Comparison of ENCODE assay signal across 32 cellular contexts in the genomic region with DNA sequence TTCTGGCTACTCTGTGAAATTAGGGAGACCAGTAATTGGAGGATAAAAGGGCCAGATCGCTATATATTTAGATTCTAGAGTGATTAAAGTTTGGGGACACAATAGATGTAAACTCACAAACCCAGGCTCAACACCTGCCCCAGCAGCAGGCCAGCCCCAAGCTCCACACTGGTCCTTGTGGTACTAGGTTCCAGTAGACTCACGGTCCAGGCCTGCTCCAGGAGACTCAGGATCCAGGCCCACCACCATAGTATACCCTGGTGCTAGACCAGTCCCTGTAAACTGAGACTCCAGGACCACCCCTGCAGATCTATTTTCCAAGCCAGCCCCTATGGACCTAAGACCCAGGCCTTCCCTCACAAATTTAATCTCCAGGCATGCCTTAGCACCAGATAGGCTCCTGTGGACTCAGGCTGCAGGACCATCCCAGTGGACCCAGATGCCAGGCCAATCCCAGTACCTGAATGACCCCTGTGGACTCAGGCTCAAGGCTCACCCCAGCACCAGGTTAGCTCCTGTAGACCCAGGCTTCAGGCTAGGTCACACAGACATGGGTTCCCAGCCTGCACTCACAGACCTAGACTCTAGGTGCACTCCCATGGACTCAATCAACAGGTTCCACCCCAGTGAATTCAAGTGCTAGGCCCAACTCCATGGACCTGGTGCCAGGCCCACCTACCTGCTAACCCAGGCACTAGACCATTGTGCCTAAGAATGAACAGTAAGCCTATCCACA.
"Had no signal": no experiment of that assay in that cellular context is flagged by ENCODE, and none has a peak within 500 bp of the region (broad histone marks: within the 10 kb centered on the region; RNA-seq: fewer than 3 reads in every experiment).

No MANE protein-coding gene starts in this region.

- H3K27ac ChIP-seq: colonic mucosa, epithelial cell of prostate, gastrocnemius medialis, parathyroid adenoma, prostate gland, right atrium auricular region, testis, tibial artery had no signal

- H3K4me3 ChIP-seq: colonic mucosa, gastrocnemius medialis, lung, mucosa of descending colon, prostate gland, right atrium auricular region, smooth muscle cell, testis, tibial artery had no signal

- H3K27me3 ChIP-seq: colonic mucosa, gastrocnemius medialis, right atrium auricular region, testis, tibial artery had no signal

- H3K9me3 Mint-ChIP-seq: dendritic cell treated with granulocyte-macrophage colony-stimulating factor and Interleukin-4, amounts not matched to agents 40 ng/mL and 50 ng/mL, for 4 days; endodermal cell; memory B cell; mesothelial cell of epicardium; nephron progenitor cell; stimulated activated naive B cell treated with anti-CD40 and anti-IgM and Interleukin-4, amounts not matched to agents 10 μg/mL and 1 μg/mL and 100 μg/mL, for 72 hours; type B pancreatic cell had no signal

- H3K27me3 Mint-ChIP-seq: dendritic cell treated with granulocyte-macrophage colony-stimulating factor and Interleukin-4, amounts not matched to agents 40 ng/mL and 50 ng/mL, for 4 days; memory B cell; naive B cell; stimulated activated naive B cell treated with anti-CD40 and anti-IgM and Interleukin-4, amounts not matched to agents 10 μg/mL and 1 μg/mL and 100 μg/mL, for 72 hours had no signal

- H3K79me2 ChIP-seq: parathyroid adenoma had no signal

- H3K9me3 ChIP-seq: colonic mucosa, gastrocnemius medialis, mucosa of descending colon, prostate gland, right atrium auricular region, testis had no signal

- H3K9ac ChIP-seq: parathyroid adenoma had no signal

- FAIRE-seq: keratinocyte, urothelium cell line had no signal

- H3K27ac Mint-ChIP-seq: dendritic cell treated with granulocyte-macrophage colony-stimulating factor and Interleukin-4, amounts not matched to agents 40 ng/mL and 50 ng/mL, for 4 days; endodermal cell; memory B cell; mesothelial cell of epicardium; naive B cell; nephron progenitor cell; stimulated activated naive B cell treated with anti-CD40 and anti-IgM and Interleukin-4, amounts not matched to agents 10 μg/mL and 1 μg/mL and 100 μg/mL, for 72 hours; type B pancreatic cell had no signal

- H3K4me1 Mint-ChIP-seq: memory B cell; naive B cell; nephron progenitor cell; stimulated activated naive B cell treated with anti-CD40 and anti-IgM and Interleukin-4, amounts not matched to agents 10 μg/mL and 1 μg/mL and 100 μg/mL, for 72 hours had no signal

- H3K36me3 ChIP-seq: colonic mucosa, gastrocnemius medialis, prostate gland, right atrium auricular region, tibial artery had no signal

- H3K4me3 Mint-ChIP-seq: dendritic cell treated with granulocyte-macrophage colony-stimulating factor and Interleukin-4, amounts not matched to agents 40 ng/mL and 50 ng/mL, for 4 days; endodermal cell; memory B cell; mesothelial cell of epicardium; naive B cell; nephron progenitor cell; stimulated activated naive B cell treated with anti-CD40 and anti-IgM and Interleukin-4, amounts not matched to agents 10 μg/mL and 1 μg/mL and 100 μg/mL, for 72 hours; type B pancreatic cell had no signal

- H3K4me1 ChIP-seq: colonic mucosa, gastrocnemius medialis, parathyroid adenoma, prostate gland, right atrium auricular region, testis, tibial artery had no signal

- H2AFZ ChIP-seq: parathyroid adenoma had no signal

- DNase-seq: central memory CD4-positive, alpha-beta T cell; colonic mucosa; effector CD8-positive, alpha-beta T cell; endodermal cell; foreskin fibroblast; gastrocnemius medialis; head of caudate nucleus; mucosa of descending colon; naive B cell; nephron progenitor cell; occipital lobe; stimulated activated CD4-positive, alpha-beta T cell treated with anti-CD3 and anti-CD28 coated beads, Interleukin-12 subunit alpha, Interleukin-12 subunit beta, amount 100 ng/mL, for 4 hours; stimulated activated CD4-positive, alpha-beta T cell treated with anti-CD3 and anti-CD28 coated beads, Interleukin-2, amount 100 ng/mL, for 24 hours; stimulated activated CD4-positive, alpha-beta T cell treated with anti-CD3 and anti-CD28 coated beads, Interleukin-4, amount 100 ng/mL, for 24 hours; stimulated activated naive B cell treated with anti-CD40 and anti-IgM and Interleukin-4, amounts not matched to agents 10 μg/mL and 1 μg/mL and 100 μg/mL, for 72 hours; substantia nigra; testis; tibial artery had no signal

- H3K4me2 ChIP-seq: smooth muscle cell had no signal

- ATAC-seq: esophagus mucosa; gastrocnemius medialis; mucosa of descending colon; sciatic nerve; stimulated activated naive B cell treated with anti-CD40 and anti-IgM and Interleukin-4, amounts not matched to agents 10 μg/mL and 1 μg/mL and 100 μg/mL, for 72 hours had no signal
